Comparison of ENCODE assay signal across 19 cellular contexts in genomic region chr11:103650330-103650729, GRCh38.
DNase-seq lines count a peak whose midpoint lies in the region; ATAC-seq, FAIRE-seq and TF ChIP-seq lines count a peak whose summit lies in the region.
"Had no signal": no experiment of that assay in that cellular context is flagged by ENCODE, and none has a peak within 500 bp of the region (broad histone marks: within the 10 kb centered on the region; RNA-seq: fewer than 3 reads in every experiment).

No MANE protein-coding gene starts in this region.

- TF ChIP-seq POLR2A in GM12892 (IDR thresholded peaks at IDR 0.05; ENCODE audit: low read depth, low read length) (no peak), GM12878 (IDR thresholded peaks at IDR 0.05; ENCODE audit: low read depth, low read length) (no peak)

- POLR2A ChIA-PET in SK-N-SH (lab: Yijun Ruan, JAX) (no interaction called here), GM12878 (lab: Charles Lee) (no interaction called here)

- TF ChIP-seq CTCF in SK-N-SH (IDR thresholded peaks at IDR 0.05) (no peak), GM12878 (IDR thresholded peaks at IDR 0.05 in 2 of 3, conservative IDR thresholded peaks at IDR 0.05 in 1 of 3; ENCODE audit: control insufficient read depth in 2 of 3, extremely low read depth in 1 of 3, insufficient read depth in 1 of 3, low read depth in 3 of 3, low read length in 3 of 3) (no peak)

- H3K4me2 ChIP-seq in SK-N-SH (no peak overlapping the region), GM12878 (ENCODE audit: control insufficient read depth, insufficient read depth) (no peak overlapping the region)

- H3K36me3 ChIP-seq in SK-N-SH (replicated peaks in 1 of 2; ENCODE audit: control insufficient read depth in 1 of 2, insufficient read depth in 2 of 2, low read length in 1 of 2) = no peaks in the 10 kb centered on the region
- H3K36me3 ChIP-seq in GM12878 (ENCODE audit: control insufficient read depth in 2 of 2, insufficient read depth in 2 of 2, low read length in 1 of 2) = no peaks in the 10 kb centered on the region
- H3K36me3 ChIP-seq: HAP-1 had no signal

- 67% methylated on average over 1 of the region's 1 CpG for WGBS in SK-N-SH (ENCODE audit: low lambda C conversion rate)
- 0% methylated on average over 1 of the region's 1 CpG for WGBS in GM12878 (ENCODE audit: insufficient coverage, insufficient replicate concordance, low lambda C conversion rate, missing lambda C conversion rate)

- SMC1A ChIA-PET in GM12878 (lab: Charles Lee; ENCODE audit: uncharacterized antibody, unreplicated experiment) = no interaction called here

- H3K79me2 ChIP-seq in SK-N-SH (ENCODE audit: insufficient read depth) (no peaks in the 10 kb centered on the region), GM12878 (ENCODE audit: control insufficient read depth, insufficient read depth, low read length) (no peaks in the 10 kb centered on the region)

- in situ Hi-C loops in GM12878 (cut with MboI) = no loop called here

- DNase-seq in GM12892 (ENCODE audit: insufficient read length) (no peak), SK-N-SH (no peak), GM12878 (ENCODE audit: low read depth, low spot score) (no peak), Right ventricle myocardium inferior (ENCODE audit: missing footprints) (no peak), T-helper 17 cell (no peak)
- DNase-seq: CD4-positive, alpha-beta T cell; CD8-positive, alpha-beta memory T cell; DMS 273 treated with DMSO at 0.1 percent for 48 hours; DMS79; EL; GDM1; GOT3; HFFc6 had no signal

- H3K36me3 Mint-ChIP-seq in T-helper 17 cell (ENCODE audit: low read depth) = no peaks in the 10 kb centered on the region
- H3K36me3 Mint-ChIP-seq: CD14-positive monocyte; CD8-positive, alpha-beta memory T cell had no signal

- H2AFZ ChIP-seq in SK-N-SH (ENCODE audit: low read depth) (no peak overlapping the region), GM12878 (ENCODE audit: control insufficient read depth, low read depth, low read length) (no peak overlapping the region)

- H3K9ac ChIP-seq in SK-N-SH (no peak overlapping the region), GM12878 (ENCODE audit: control insufficient read depth, insufficient read depth, low read length) (no peak overlapping the region)

- no TSS peak for BruUV-seq in GM12878 (replicated peaks; lab: Mats Ljungman, UMichigan)

- H3K4me1 ChIP-seq in SK-N-SH (ENCODE audit: control insufficient read depth in 1 of 2, insufficient read depth in 2 of 2, low read depth in 1 of 2, low read length in 1 of 2) (0 out of 4 replicates have a peak, but pooled peaks cover 0 to 5% of the 10 kb centered on the region in 2 experiments), GM12878 (ENCODE audit: control insufficient read depth, insufficient read depth, low read length) (no peaks in the 10 kb centered on the region)
- H3K4me1 ChIP-seq: HAP-1 had no signal

- intact Hi-C loops in GM12878 (cut with micrococcal nuclease; ENCODE audit: unreplicated experiment) = no loop called here
- intact Hi-C loops in Right ventricle myocardium inferior (cut with DNase I) = no loop called here

- H3K27ac Mint-ChIP-seq in T-helper 17 cell = no peak overlapping the region
- H3K27ac Mint-ChIP-seq: CD14-positive monocyte; CD4-positive, alpha-beta T cell had no signal

- CTCF ChIA-PET in SK-N-SH (lab: Yijun Ruan, JAX) (interaction anchor here (1.3 kb wide), 1 partner anchor 9 kb away, joined by 4 read pairs; no protein-coding TSS in a partner anchor), GM12878 (lab: Yijun Ruan, JAX) (no interaction called here)

- no peak overlapping the region for H3K4me3 ChIP-seq in SK-N-SH (ENCODE audit: low read depth in 2 of 2, low read length in 1 of 2)
- H3K4me3 ChIP-seq in GM12878 = no peak overlapping the region
- H3K4me3 ChIP-seq: HAP-1 had no signal

- no peaks in the 10 kb centered on the region for H3K9me3 ChIP-seq in SK-N-SH
- no peaks in the 10 kb centered on the region for H3K9me3 ChIP-seq in GM12878 (replicated peaks; ENCODE audit: control insufficient read depth, insufficient read depth, low read length)
- H3K9me3 ChIP-seq in T-helper 17 cell (ENCODE audit: control insufficient read depth, low read length, poor library complexity, severe bottlenecking) = no peaks in the 10 kb centered on the region

- H3K27me3 ChIP-seq in SK-N-SH (ENCODE audit: insufficient read depth) (no peaks in the 10 kb centered on the region), GM12878 (replicated peaks in 1 of 2; ENCODE audit: control insufficient read depth in 2 of 2, insufficient read depth in 2 of 2, low read length in 1 of 2) (no peaks in the 10 kb centered on the region)

- RAD21 ChIA-PET in GM12878 (lab: Charles Lee; ENCODE audit: unreplicated experiment) = no interaction called here

- TF ChIP-seq RAD21 in SK-N-SH (IDR thresholded peaks at IDR 0.05; ENCODE audit: low read length) (no peak), GM12878 (IDR thresholded peaks at IDR 0.05; ENCODE audit: insufficient read depth, low read depth, low read length) (no peak)

- TF ChIP-seq EP300 in SK-N-SH (IDR thresholded peaks at IDR 0.05; ENCODE audit: borderline replicate concordance in 1 of 2, low read depth in 1 of 2, low read length in 1 of 2) (peak in 1 of 2 experiments; percentile 29; a peak in 2 of 4 replicates), GM12878 (IDR thresholded peaks at IDR 0.05; ENCODE audit: borderline replicate concordance in 1 of 2, control insufficient read depth in 1 of 2, low read depth in 2 of 2, low read length in 2 of 2) (no peak)

- ATAC-seq in GM12878 (no peak), Right ventricle myocardium inferior (no peak), T-helper 17 cell (no peak), HG03571 (IDR thresholded peaks at IDR 0.05; ENCODE audit: unreplicated experiment) (no peak)

- H3K9me2 ChIP-seq in SK-N-SH = no peaks in the 10 kb centered on the region

- peaks cover 11% of the 10 kb centered on the region for H3F3A ChIP-seq in SK-N-SH (replicated peaks; ENCODE audit: insufficient read depth)

- H4K20me1 ChIP-seq in SK-N-SH (ENCODE audit: insufficient read depth) = no peaks in the 10 kb centered on the region
- H4K20me1 ChIP-seq in GM12878 (ENCODE audit: control insufficient read depth, insufficient read depth) = no peaks in the 10 kb centered on the region

- no peaks in the 10 kb centered on the region for H3K4me1 Mint-ChIP-seq in T-helper 17 cell
- H3K4me1 Mint-ChIP-seq: CD14-positive monocyte; CD8-positive, alpha-beta memory T cell had no signal

- H3K27me3 Mint-ChIP-seq in T-helper 17 cell = no peaks in the 10 kb centered on the region
- H3K27me3 Mint-ChIP-seq: CD4-positive, alpha-beta T cell; CD8-positive, alpha-beta memory T cell had no signal

- 0 out of 4 replicates have a peak overlapping the region, but pooled peaks of 1 of the 2 experiments have one; percentile 52 for H3K27ac ChIP-seq in SK-N-SH (ENCODE audit: low read depth in 2 of 2, low read length in 1 of 2)
- no peak overlapping the region for H3K27ac ChIP-seq in GM12878 (ENCODE audit: control insufficient read depth, insufficient read depth)

- FAIRE-seq in GM12892 (lab: Jason Lieb, UNC) = peak; percentile 21
- FAIRE-seq in GM12878 (lab: Jason Lieb, UNC) = no peak
- FAIRE-seq: D721Med, GM12891, H54 had no signal

- H3K4me3 Mint-ChIP-seq in T-helper 17 cell = no peak overlapping the region
- H3K4me3 Mint-ChIP-seq: CD14-positive monocyte; CD4-positive, alpha-beta T cell; CD8-positive, alpha-beta memory T cell; HFFc6 had no signal

TF ChIP-seq in SK-N-SH, 30 proteins besides CTCF, POLR2A, EP300 and RAD21 (continues in another document):
- TF ChIP-seq MEF2A (IDR thresholded peaks at IDR 0.05; ENCODE audit: borderline replicate concordance, low read depth) (no peak), MXI1 (IDR thresholded peaks at IDR 0.05; ENCODE audit: low read depth, low read length) (no peak), CHD2 (IDR thresholded peaks at IDR 0.05; ENCODE audit: low read length, partially characterized antibody) (no peak), SIN3A (IDR thresholded peaks at IDR 0.05; ENCODE audit: borderline replicate concordance, low read depth, low read length) (no peak), POLR2AphosphoS5 (IDR thresholded peaks at IDR 0.05; ENCODE audit: low read depth, low read length) (peak; percentile 20; the same call in 1 of the 2 replicates), ELF1 (IDR thresholded peaks at IDR 0.05) (no peak), RCOR1 (IDR thresholded peaks at IDR 0.05; ENCODE audit: low read length) (no peak), YY1 (IDR thresholded peaks at IDR 0.05; ENCODE audit: low read depth) (no peak), TAF1 (IDR thresholded peaks at IDR 0.05; ENCODE audit: borderline replicate concordance, low read depth, low read length) (no peak)

TF ChIP-seq in GM12878, 131 proteins besides CTCF, POLR2A, EP300 and RAD21 (continues in another document):
- TF ChIP-seq ZBTB40 (IDR thresholded peaks at IDR 0.05; ENCODE audit: borderline replicate concordance) (no peak), FOXM1 (IDR thresholded peaks at IDR 0.05; ENCODE audit: low read depth, low read length) (peak; percentile 22; the same call in 1 of the 2 replicates)
